ENCODE assay signal across 1 cellular context in genomic region chr12:14452865-14453264, GRCh38.
TF ChIP-seq lines count a peak whose summit lies in the region.

No MANE protein-coding gene starts in this region.

TF ChIP-seq in K562, 482 proteins besides CTCF, POLR2A, EP300 and RAD21 (continued from another document):
- TF ChIP-seq PBX2 (CRISPR knock-in tag; IDR thresholded peaks at IDR 0.05; ENCODE audit: low read depth) = no peak
- 0 out of 2 replicates have a peak, but pooled peaks have one; percentile 28 for TF ChIP-seq PBX2 (tag; conservative IDR thresholded peaks at IDR 0.05; ENCODE audit: low read depth)
- peak; percentile 76 for TF ChIP-seq MEIS2 (IDR thresholded peaks at IDR 0.05; ENCODE audit: partially characterized antibody)
- peak; percentile 40; the same call in 1 of the 2 replicates for TF ChIP-seq CBFA2T3 (IDR thresholded peaks at IDR 0.05)
- no peak for TF ChIP-seq CEBPZ (IDR thresholded peaks at IDR 0.05; ENCODE audit: borderline replicate concordance, low read depth, low read length)
- TF ChIP-seq SOX6 (IDR thresholded peaks at IDR 0.05) = peak; percentile 14; the same call in 1 of the 2 replicates
- no peak for TF ChIP-seq JUNB (CRISPR knock-in tag; conservative IDR thresholded peaks at IDR 0.05)
- no peak for TF ChIP-seq CBX8 (IDR thresholded peaks at IDR 0.05; ENCODE audit: borderline replicate concordance, extremely low read depth, low read depth, low read length, poor library complexity, severe bottlenecking)
- TF ChIP-seq CAMTA2 (CRISPR knock-in tag; conservative IDR thresholded peaks at IDR 0.05) = no peak
- TF ChIP-seq SP2 (IDR thresholded peaks at IDR 0.05; ENCODE audit: extremely low read depth, low read depth, low read length, poor library complexity, severe bottlenecking) = no peak
- TF ChIP-seq ARID1B (IDR thresholded peaks at IDR 0.05) = peak; percentile 59
- TF ChIP-seq PCBP1 (IDR thresholded peaks at IDR 0.05; ENCODE audit: low read depth, low read length, poor library complexity, severe bottlenecking) = no peak
- TF ChIP-seq SMARCE1 (IDR thresholded peaks at IDR 0.05) = peak; percentile 53; the same call in 1 of the 2 replicates
- TF ChIP-seq ZNF445 (CRISPR knock-in tag; IDR thresholded peaks at IDR 0.05; ENCODE audit: low read depth) = no peak
- TF ChIP-seq XRCC4 (IDR thresholded peaks at IDR 0.05; ENCODE audit: extremely low read depth, insufficient read depth, insufficient read length) = no peak
- TF ChIP-seq ELF1 (tag; IDR thresholded peaks at IDR 0.05) = no peak
- TF ChIP-seq TEAD4 (IDR thresholded peaks at IDR 0.05; ENCODE audit: low read length) = peak; percentile 29; the same call in 1 of the 2 replicates
- TF ChIP-seq TEAD4 (CRISPR knock-in tag; IDR thresholded peaks at IDR 0.05; ENCODE audit: borderline replicate concordance) = no peak
- peak; percentile 19; the same call in 1 of the 2 replicates for TF ChIP-seq TAL1 (IDR thresholded peaks at IDR 0.05)
- no peak for TF ChIP-seq ZNF551 (CRISPR knock-in tag; IDR thresholded peaks at IDR 0.05)
- no peak for TF ChIP-seq ZSCAN32 (CRISPR knock-in tag; IDR thresholded peaks at IDR 0.05)
- no peak for TF ChIP-seq USF2 (CRISPR knock-in tag; IDR thresholded peaks at IDR 0.05)
- TF ChIP-seq CXXC5 (CRISPR knock-in tag; IDR thresholded peaks at IDR 0.05) = no peak
- TF ChIP-seq PKNOX1 (IDR thresholded peaks at IDR 0.05) = peak; percentile 72
TF ChIP-seq in K562: peak in this region for 10.
